ENCODE assay signal across 14 cellular contexts in genomic region chr17:35094902-35095301, GRCh38. TPM values are rescaled to one million over a fixed set of nuclear protein-coding genes. Genes with fewer than 3 reads are reported as not detected.
DNase-seq lines count a peak whose midpoint lies in the region; ATAC-seq and TF ChIP-seq lines count a peak whose summit lies in the region.
"Had no signal": no experiment of that assay in that cellular context is flagged by ENCODE, and none has a peak within 500 bp of the region (broad histone marks: within the 10 kb centered on the region; RNA-seq: fewer than 3 reads in every experiment).

No MANE protein-coding gene starts in this region.

- no peak overlapping the region for H3K4me3 ChIP-seq in AG09309 (ENCODE audit: control insufficient read depth, low read depth, low read length)
- no peak overlapping the region for H3K4me3 ChIP-seq in smooth muscle cell

- H3K79me2 ChIP-seq in smooth muscle cell (ENCODE audit: low read depth): no peaks in the 10 kb centered on the region

- no peak overlapping the region for H3K4me3 Mint-ChIP-seq in activated T-helper 17 cell treated with anti-CD3 and anti-CD28 coated beads, Interleukin-2, amount 50 U/mL, for 72 hours
- H3K4me3 Mint-ChIP-seq in stimulated activated memory B cell treated with anti-CD40 and anti-IgM and Interleukin-4, amounts not matched to agents 10 μg/mL and 1 μg/mL and 100 μg/mL, for 72 hours: no peak overlapping the region
- H3K4me3 Mint-ChIP-seq: activated B cell treated with CpG ODN at 0.5 μM for 24 hours had no signal

- no peaks in the 10 kb centered on the region for H3F3A ChIP-seq in smooth muscle cell (ENCODE audit: low read depth)

- H3K4me1 ChIP-seq in smooth muscle cell (ENCODE audit: low read depth): no peaks in the 10 kb centered on the region

- H2AFZ ChIP-seq in smooth muscle cell (ENCODE audit: low read depth): no peak overlapping the region

- no peaks in the 10 kb centered on the region for H3K27me3 ChIP-seq in smooth muscle cell (ENCODE audit: low read depth)

- no peak overlapping the region for H3K27ac ChIP-seq in smooth muscle cell (ENCODE audit: low read depth)

- H3K27ac Mint-ChIP-seq in activated T-helper 17 cell treated with anti-CD3 and anti-CD28 coated beads, Interleukin-2, amount 50 U/mL, for 72 hours: no peak overlapping the region
- H3K27ac Mint-ChIP-seq in stimulated activated memory B cell treated with anti-CD40 and anti-IgM and Interleukin-4, amounts not matched to agents 10 μg/mL and 1 μg/mL and 100 μg/mL, for 72 hours: no peak overlapping the region
- H3K27ac Mint-ChIP-seq: activated B cell treated with CpG ODN at 0.5 μM for 24 hours had no signal

- peak; percentile 61 for ATAC-seq in activated T-helper 17 cell treated with anti-CD3 and anti-CD28 coated beads, Interleukin-2, amount 50 U/mL, for 72 hours (replicated peaks)
- ATAC-seq in stimulated activated memory B cell treated with anti-CD40 and anti-IgM and Interleukin-4, amounts not matched to agents 10 μg/mL and 1 μg/mL and 100 μg/mL, for 72 hours: no peak

- H3K4me2 ChIP-seq in smooth muscle cell: no peak overlapping the region

- no peak for TF ChIP-seq CTCF in AG09309 (IDR thresholded peaks at IDR 0.05; ENCODE audit: control insufficient read depth, insufficient read depth, low read depth, low read length, missing control alignments)
- no peak for TF ChIP-seq CTCF in smooth muscle cell (IDR thresholded peaks at IDR 0.05; ENCODE audit: borderline replicate concordance, insufficient read depth, poor library complexity, severe bottlenecking)

- H3K36me3 ChIP-seq in smooth muscle cell (ENCODE audit: low read depth): no peaks in the 10 kb centered on the region

- no peaks in the 10 kb centered on the region for H3K4me1 Mint-ChIP-seq in activated T-helper 17 cell treated with anti-CD3 and anti-CD28 coated beads, Interleukin-2, amount 50 U/mL, for 72 hours
- H3K4me1 Mint-ChIP-seq in stimulated activated memory B cell treated with anti-CD40 and anti-IgM and Interleukin-4, amounts not matched to agents 10 μg/mL and 1 μg/mL and 100 μg/mL, for 72 hours: peaks cover 6% of the 10 kb centered on the region

- H3K9ac ChIP-seq in smooth muscle cell (ENCODE audit: low read depth): no peak overlapping the region

- H3K9me3 Mint-ChIP-seq in activated T-helper 17 cell treated with anti-CD3 and anti-CD28 coated beads, Interleukin-2, amount 50 U/mL, for 72 hours: no peaks in the 10 kb centered on the region
- no peaks in the 10 kb centered on the region for H3K9me3 Mint-ChIP-seq in stimulated activated memory B cell treated with anti-CD40 and anti-IgM and Interleukin-4, amounts not matched to agents 10 μg/mL and 1 μg/mL and 100 μg/mL, for 72 hours
- H3K9me3 Mint-ChIP-seq: activated B cell treated with CpG ODN at 0.5 μM for 24 hours had no signal

- DNase-seq in AG09309 (ENCODE audit: low read depth): peak; percentile 64
- DNase-seq in HCEC 1CT: peak; percentile 87
- peak; percentile 50 for DNase-seq in foreskin melanocyte
- DNase-seq in smooth muscle cell (lab: John Stamatoyannopoulos, UW; ENCODE audit: unreplicated experiment): no peak
- no peak for DNase-seq in stimulated activated CD4-positive, alpha-beta T cell treated with anti-CD3 and anti-CD28 coated beads, Interleukin-4, amount 100 ng/mL, for 24 hours
- no peak for DNase-seq in LoVo (ENCODE audit: low spot score)
- DNase-seq: activated B cell treated with CpG ODN at 0.5 μM for 24 hours; activated naive CD4-positive, alpha-beta T cell; DND-41; GOT3; stimulated activated naive CD4-positive, alpha-beta T cell treated with Interleukin-2 at 50 U/mL for 16 hours had no signal

- WGBS in smooth muscle cell (ENCODE audit: low lambda C conversion rate): 79% methylated on average over 2 of the region's 2 CpGs

- no peaks in the 10 kb centered on the region for H4K20me1 ChIP-seq in smooth muscle cell (ENCODE audit: low read depth)

- H3K36me3 Mint-ChIP-seq in activated T-helper 17 cell treated with anti-CD3 and anti-CD28 coated beads, Interleukin-2, amount 50 U/mL, for 72 hours (ENCODE audit: low read depth): peaks cover 11% of the 10 kb centered on the region
- H3K36me3 Mint-ChIP-seq in stimulated activated memory B cell treated with anti-CD40 and anti-IgM and Interleukin-4, amounts not matched to agents 10 μg/mL and 1 μg/mL and 100 μg/mL, for 72 hours: peaks cover 17% of the 10 kb centered on the region

- no peaks in the 10 kb centered on the region for H3K27me3 Mint-ChIP-seq in activated T-helper 17 cell treated with anti-CD3 and anti-CD28 coated beads, Interleukin-2, amount 50 U/mL, for 72 hours
- no peaks in the 10 kb centered on the region for H3K27me3 Mint-ChIP-seq in stimulated activated memory B cell treated with anti-CD40 and anti-IgM and Interleukin-4, amounts not matched to agents 10 μg/mL and 1 μg/mL and 100 μg/mL, for 72 hours
- H3K27me3 Mint-ChIP-seq: activated B cell treated with CpG ODN at 0.5 μM for 24 hours had no signal

- no peaks in the 10 kb centered on the region for H3K9me3 ChIP-seq in smooth muscle cell (replicated peaks; ENCODE audit: low read depth)

RNA-seq across cellular contexts. Expression of gene RAD51D, which starts 24.8 kb away (rescaled TPM):
- 10 to 100 TPM; 23.9 to 36.6 TPM for total RNA-seq in activated T-helper 17 cell treated with anti-CD3 and anti-CD28 coated beads, Interleukin-2, amount 50 U/mL, for 72 hours
- 1.4 and 1.7 TPM in 2 replicates for total RNA-seq in smooth muscle cell
- 2.0 and 5.5 TPM in 2 replicates for polyA plus RNA-seq in smooth muscle cell

RNA-seq across cellular contexts. Expression of gene FNDC8, which starts 26.5 kb away (rescaled TPM):
- total RNA-seq in activated T-helper 17 cell treated with anti-CD3 and anti-CD28 coated beads, Interleukin-2, amount 50 U/mL, for 72 hours: not detected
- not detected in 2 replicates for total RNA-seq in smooth muscle cell
- not detected in 2 replicates for polyA plus RNA-seq in smooth muscle cell
- total RNA-seq: activated B cell treated with CpG ODN at 0.5 μM for 24 hours, lung microvascular endothelial cell had no signal

RNA-seq across cellular contexts. Expression of gene RFFL, which starts 31.4 kb away (rescaled TPM):
- 10 to 100 TPM; 32.9 to 51.1 TPM for total RNA-seq in activated T-helper 17 cell treated with anti-CD3 and anti-CD28 coated beads, Interleukin-2, amount 50 U/mL, for 72 hours
- total RNA-seq in smooth muscle cell: 7.1 and 20.0 TPM in 2 replicates
- 5.3 and 7.0 TPM in 2 replicates for polyA plus RNA-seq in smooth muscle cell

RNA-seq across cellular contexts. Expression of gene NLE1, which starts 47.2 kb away (rescaled TPM):
- 10 to 100 TPM; 15.8 to 38.9 TPM for total RNA-seq in activated T-helper 17 cell treated with anti-CD3 and anti-CD28 coated beads, Interleukin-2, amount 50 U/mL, for 72 hours
- 4.6 and 10.3 TPM in 2 replicates for total RNA-seq in smooth muscle cell
- 4.9 and 5.6 TPM in 2 replicates for polyA plus RNA-seq in smooth muscle cell

RNA-seq across cellular contexts. Expression of gene UNC45B, which starts 52.7 kb away (rescaled TPM):
- total RNA-seq in activated T-helper 17 cell treated with anti-CD3 and anti-CD28 coated beads, Interleukin-2, amount 50 U/mL, for 72 hours: not detected
- not detected in 2 replicates for total RNA-seq in smooth muscle cell
- 0.02 TPM in 1 of 2 replicates, not detected in the other for polyA plus RNA-seq in smooth muscle cell
- total RNA-seq: activated B cell treated with CpG ODN at 0.5 μM for 24 hours, lung microvascular endothelial cell had no signal

Comparison
In these comparisons a context has a peak if more than half of its experiments do, and no peak if none do; other contexts are left out.
1. DNase-seq: peak in AG09309 (single experiment), HCEC 1CT (single experiment) and foreskin melanocyte (single experiment); none in smooth muscle cell (single experiment), stimulated activated CD4-positive, alpha-beta T cell treated with anti-CD3 and anti-CD28 coated beads, Interleukin-4, amount 100 ng/mL, for 24 hours (single experiment) and LoVo (single experiment).